In the genomic region with DNA sequence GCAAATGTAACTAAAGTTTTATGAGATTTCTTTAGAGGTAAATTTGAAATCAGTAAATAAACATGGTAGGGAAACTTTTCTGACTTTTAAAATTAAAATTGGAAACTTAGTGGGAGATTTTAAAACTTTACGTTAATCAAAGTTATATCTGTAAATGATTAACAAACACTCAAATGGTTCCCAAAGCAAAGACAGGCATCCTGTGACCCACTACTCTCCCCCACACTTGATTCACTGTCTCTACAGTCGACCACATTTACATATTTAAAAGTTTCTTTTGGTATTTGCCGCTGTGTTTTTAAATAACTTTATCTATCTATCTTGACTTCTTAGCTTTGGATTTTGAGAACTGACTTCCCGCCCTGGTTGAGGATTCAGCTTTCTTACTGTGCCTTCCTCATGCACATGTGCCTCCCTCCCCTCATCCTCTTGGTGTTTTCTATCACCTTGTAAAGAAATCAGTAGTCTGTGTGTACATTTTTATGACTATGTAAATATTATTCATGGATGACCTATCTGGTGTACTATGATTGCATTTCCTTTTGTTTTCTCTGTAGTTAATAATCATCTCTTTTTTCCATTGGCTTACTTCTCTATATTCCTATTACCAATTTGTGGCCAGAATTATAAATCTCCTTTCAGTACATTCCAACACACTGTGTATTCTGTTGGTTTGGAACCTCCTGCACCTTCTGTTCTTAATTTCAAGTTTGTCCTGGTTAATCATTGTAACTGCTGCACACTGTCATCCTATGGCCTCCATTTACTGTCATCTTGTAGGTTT, we compare ENCODE assay signal across 18 cellular contexts.
DNase-seq lines count a peak whose midpoint lies in the region; ATAC-seq and TF ChIP-seq lines count a peak whose summit lies in the region.
"Had no signal": no experiment of that assay in that cellular context is flagged by ENCODE, and none has a peak within 500 bp of the region (broad histone marks: within the 10 kb centered on the region; RNA-seq: fewer than 3 reads in every experiment).

No MANE protein-coding gene starts in this region.

- peak; percentile 44; the same call in 1 of the 2 replicates for ATAC-seq in Panc1
- ATAC-seq in HG03521 (IDR thresholded peaks at IDR 0.05; ENCODE audit: unreplicated experiment), result no peak
- ATAC-seq in CD4-positive, alpha-beta T cell (ENCODE audit: poor library complexity), result no peak
- ATAC-seq: GM12878 had no signal

- POLR2A ChIA-PET in Panc1 (lab: Charles Lee), result no interaction called here
- POLR2A ChIA-PET in CD4-positive, alpha-beta T cell (lab: Charles Lee), result interaction anchor here (0.7 kb wide), 1 partner anchor 127 kb away, joined by 3 read pairs; no protein-coding TSS in a partner anchor

- peaks cover 4% of the 10 kb centered on the region for H3K9me3 Mint-ChIP-seq in osteocyte (ENCODE audit: unreplicated experiment)
- no peaks in the 10 kb centered on the region for H3K9me3 Mint-ChIP-seq in CD4-positive, alpha-beta T cell
- H3K9me3 Mint-ChIP-seq: activated naive CD4-positive, alpha-beta T cell treated with anti-CD3 and anti-CD28 coated beads, Interleukin-2, amount 10 ng/mL, durations not matched to agents 7 days and 5 days had no signal

- H3K4me1 ChIP-seq in GM23248 (ENCODE audit: insufficient read depth), result peaks cover 61% of the 10 kb centered on the region
- H3K4me1 ChIP-seq in Panc1 (ENCODE audit: control insufficient read depth, insufficient read depth, low read length), result peaks cover 49% of the 10 kb centered on the region

- DNase-seq in GM23248, result peak; percentile 30
- DNase-seq in Panc1 (ENCODE audit: low read depth, low spot score), result no peak
- peak; percentile 49 for DNase-seq in fibroblast of mammary gland (ENCODE audit: low read depth)
- DNase-seq in osteocyte (ENCODE audit: extremely low spot score, unreplicated experiment), result no peak
- no peak for DNase-seq in NCI-H128 (lab: John Stamatoyannopoulos, UW; ENCODE audit: unreplicated experiment)
- DNase-seq in retina, result no peak
- DNase-seq in CD4-positive, alpha-beta T cell, result no peak
- DNase-seq: activated CD4-positive, alpha-beta T cell treated with anti-CD3 and anti-CD28 coated beads, Interleukin-2, amount 50 U/mL, for 48 hours; activated naive CD4-positive, alpha-beta T cell treated with anti-CD3 and anti-CD28 coated beads, Interleukin-2, amount 10 ng/mL, durations not matched to agents 7 days and 5 days; GF-D8; MV-4-11; NCI-H2081; NCI-H446 treated with DMSO at 0.1 percent for 48 hours; SHP77 treated with DMSO at 0.1 percent for 48 hours; T-helper 1 cell had no signal

- peaks cover 12% of the 10 kb centered on the region; the same call in 1 of the 2 replicates for H4K20me1 ChIP-seq in GM23248 (ENCODE audit: insufficient read depth)

- H3K27ac ChIP-seq in GM23248, result no peak overlapping the region
- peak overlapping the region; percentile 63; the same call in 1 of the 2 replicates for H3K27ac ChIP-seq in Panc1 (ENCODE audit: low read length)
- no peak overlapping the region for H3K27ac ChIP-seq in CD4-positive, alpha-beta T cell (ENCODE audit: low read depth, low read length)
- H3K27ac ChIP-seq: coronary artery had no signal

- H3K36me3 ChIP-seq in GM23248 (ENCODE audit: low read depth), result no peaks in the 10 kb centered on the region
- no peaks in the 10 kb centered on the region for H3K36me3 ChIP-seq in Panc1 (ENCODE audit: control insufficient read depth, insufficient read depth, low read length)

- no peaks in the 10 kb centered on the region for H3K27me3 Mint-ChIP-seq in osteocyte (ENCODE audit: unreplicated experiment)
- no peaks in the 10 kb centered on the region for H3K27me3 Mint-ChIP-seq in CD4-positive, alpha-beta T cell
- H3K27me3 Mint-ChIP-seq: activated naive CD4-positive, alpha-beta T cell treated with anti-CD3 and anti-CD28 coated beads, Interleukin-2, amount 10 ng/mL, durations not matched to agents 7 days and 5 days had no signal

- no peaks in the 10 kb centered on the region for H3K9me2 ChIP-seq in GM23248 (ENCODE audit: insufficient read depth)

- intact Hi-C loops in Panc1 (cut with micrococcal nuclease; ENCODE audit: unreplicated experiment), result no loop called here
- intact Hi-C loops in CD4-positive, alpha-beta T cell (cut with DNase I, micrococcal nuclease), result no loop called here

- peaks cover 66% of the 10 kb centered on the region for H3K4me1 Mint-ChIP-seq in osteocyte (ENCODE audit: unreplicated experiment)
- no peaks in the 10 kb centered on the region for H3K4me1 Mint-ChIP-seq in CD4-positive, alpha-beta T cell (ENCODE audit: low read depth)
- H3K4me1 Mint-ChIP-seq: activated naive CD4-positive, alpha-beta T cell treated with anti-CD3 and anti-CD28 coated beads, Interleukin-2, amount 10 ng/mL, durations not matched to agents 7 days and 5 days had no signal

- H3K36me3 Mint-ChIP-seq in osteocyte (ENCODE audit: unreplicated experiment), result no peaks in the 10 kb centered on the region
- no peaks in the 10 kb centered on the region for H3K36me3 Mint-ChIP-seq in CD4-positive, alpha-beta T cell (ENCODE audit: low read depth)
- H3K36me3 Mint-ChIP-seq: activated naive CD4-positive, alpha-beta T cell treated with anti-CD3 and anti-CD28 coated beads, Interleukin-2, amount 10 ng/mL, durations not matched to agents 7 days and 5 days had no signal

- H3K4me2 ChIP-seq in GM23248 (ENCODE audit: unreplicated experiment), result peak overlapping the region; percentile 39

- H3K79me2 ChIP-seq in GM23248 (ENCODE audit: insufficient read depth), result peaks cover 100% of the 10 kb centered on the region

- peak overlapping the region; percentile 52 for H3K27ac Mint-ChIP-seq in osteocyte (ENCODE audit: unreplicated experiment)
- no peak overlapping the region for H3K27ac Mint-ChIP-seq in CD4-positive, alpha-beta T cell
- H3K27ac Mint-ChIP-seq: activated naive CD4-positive, alpha-beta T cell treated with anti-CD3 and anti-CD28 coated beads, Interleukin-2, amount 10 ng/mL, durations not matched to agents 7 days and 5 days had no signal

- 44 to 47% methylated on average over 4 of the region's 4 CpGs for WGBS in GM23248 (ENCODE audit: low coverage in 1 of 2, low lambda C conversion rate in 2 of 2, missing lambda C conversion rate in 2 of 2), 2 experiments

- no TSS peak for BruUV-seq in Panc1 (replicated peaks; lab: Mats Ljungman, UMichigan)

- CTCF ChIA-PET in Panc1 (lab: Charles Lee), result no interaction called here
- CTCF ChIA-PET in CD4-positive, alpha-beta T cell (lab: Charles Lee), result interaction anchor here (1.4 kb wide), 1 partner anchor 9 kb away, joined by 4 read pairs; no protein-coding TSS in a partner anchor

- no peak overlapping the region for H3K4me3 Mint-ChIP-seq in osteocyte (ENCODE audit: unreplicated experiment)
- H3K4me3 Mint-ChIP-seq in CD4-positive, alpha-beta T cell, result no peak overlapping the region
- H3K4me3 Mint-ChIP-seq: activated naive CD4-positive, alpha-beta T cell treated with anti-CD3 and anti-CD28 coated beads, Interleukin-2, amount 10 ng/mL, durations not matched to agents 7 days and 5 days had no signal

- H3K9me3 ChIP-seq in GM23248 (ENCODE audit: low read depth) (no peaks in the 10 kb centered on the region), Panc1 (ENCODE audit: control insufficient read depth, insufficient read depth, low read depth, low read length) (no peaks in the 10 kb centered on the region)
- no peaks in the 10 kb centered on the region for H3K9me3 ChIP-seq in CD4-positive, alpha-beta T cell (ENCODE audit: control insufficient read depth, low read length)

- H3K9ac ChIP-seq in GM23248, result no peak overlapping the region

- no peak for TF ChIP-seq CTCF in Panc1 (IDR thresholded peaks at IDR 0.05)
- no peak for TF ChIP-seq CTCF in fibroblast of mammary gland (conservative IDR thresholded peaks at IDR 0.05; ENCODE audit: control insufficient read depth, insufficient read depth, low read depth, low read length)
- no peak for TF ChIP-seq CTCF in osteocyte (IDR thresholded peaks at IDR 0.05)
- TF ChIP-seq CTCF in CD4-positive, alpha-beta T cell (IDR thresholded peaks at IDR 0.05), result no peak

- H2AFZ ChIP-seq in GM23248, result no peak overlapping the region

- H3F3A ChIP-seq in GM23248 (ENCODE audit: insufficient read depth), result peaks cover 34% of the 10 kb centered on the region

- H3K27me3 ChIP-seq in GM23248 (replicated peaks; ENCODE audit: insufficient read depth) (no peaks in the 10 kb centered on the region), Panc1 (ENCODE audit: control insufficient read depth, insufficient read depth, low read length) (no peaks in the 10 kb centered on the region)
- no peaks in the 10 kb centered on the region for H3K27me3 ChIP-seq in CD4-positive, alpha-beta T cell (ENCODE audit: control insufficient read depth, insufficient read depth, low read length)

- H3K4me3 ChIP-seq in GM23248, result 0 out of 2 replicates have a peak overlapping the region, but pooled peaks have one; percentile 10
- H3K4me3 ChIP-seq in Panc1 (ENCODE audit: low read depth in 2 of 2, low read length in 2 of 2), result no peak overlapping the region
- H3K4me3 ChIP-seq in fibroblast of mammary gland (ENCODE audit: control insufficient read depth, low read depth, low read length), result no peak overlapping the region
- H3K4me3 ChIP-seq: coronary artery, GM12878 had no signal

- in situ Hi-C loops in GM23248 (cut with MboI), result no loop called here
- in situ Hi-C loops in Panc1 (cut with HindIII; ENCODE audit: low pct_unique_long_range_greater_than_20kb, low sequenced_read_pairs), result no loop called here

Comparison
In these comparisons a context has a peak if more than half of its experiments do, and no peak if none do; other contexts are left out.
1. DNase-seq: peak in GM23248 (single experiment) and fibroblast of mammary gland (single experiment); none in Panc1 (single experiment), osteocyte (single experiment), NCI-H128 (single experiment), retina (single experiment) and CD4-positive, alpha-beta T cell (0 of 10).